Comparison of ENCODE assay signal across 10 cellular contexts in genomic region chr4:37873383-37873782, GRCh38. TPM values are rescaled to one million over a fixed set of nuclear protein-coding genes. Genes with fewer than 3 reads are reported as not detected.
DNase-seq lines count a peak whose midpoint lies in the region; ATAC-seq and TF ChIP-seq lines count a peak whose summit lies in the region.
"Had no signal": no experiment of that assay in that cellular context is flagged by ENCODE, and none has a peak within 500 bp of the region (broad histone marks: within the 10 kb centered on the region; RNA-seq: fewer than 3 reads in every experiment).

No MANE protein-coding gene starts in this region.

- H2BK20ac ChIP-seq in IMR-90 (ENCODE audit: low read depth, low read length) = no peak overlapping the region

- H3K23ac ChIP-seq in IMR-90 (ENCODE audit: low read depth, low read length) = no peak overlapping the region

- no peak overlapping the region for H3K27ac ChIP-seq in IMR-90 (ENCODE audit: insufficient read depth, low read length)
- H3K27ac ChIP-seq in RWPE1 = no peak overlapping the region
- H3K27ac ChIP-seq: coronary artery had no signal

- no TSS peak for BruUV-seq in IMR-90 (replicated peaks; lab: Mats Ljungman, UMichigan)

- H2BK120ac ChIP-seq in IMR-90 (ENCODE audit: low read depth, low read length) = no peak overlapping the region

- H2AK9ac ChIP-seq in IMR-90 (replicated peaks; ENCODE audit: low read depth, low read length, poor library complexity) = no peak overlapping the region

- no peaks in the 10 kb centered on the region for H3K79me1 ChIP-seq in IMR-90 (ENCODE audit: low read depth in 1 of 2, low read length in 2 of 2)

- H3K4ac ChIP-seq in IMR-90 (ENCODE audit: low read depth, low read length) = no peak overlapping the region

- no peaks in the 10 kb centered on the region for H3K4me1 ChIP-seq in IMR-90 (ENCODE audit: control insufficient read depth, insufficient read depth, low read length)
- H3K4me1 ChIP-seq in skeletal muscle satellite cell (ENCODE audit: control insufficient read depth, insufficient read depth, low read length) = peaks cover 38% of the 10 kb centered on the region

- no peak overlapping the region for H3K18ac ChIP-seq in IMR-90 (ENCODE audit: low read depth, low read length)

- no CpG with 5 or more reads among the region's 1 CpG for WGBS in IMR-90 (ENCODE audit: extremely low coverage in 2 of 2, insufficient read length in 1 of 2), 2 experiments

- no peak overlapping the region for H4K91ac ChIP-seq in IMR-90 (ENCODE audit: insufficient read depth, low read depth, low read length)

- dilution Hi-C loops in IMR-90 (cut with HindIII; ENCODE audit: low sequenced_read_pairs, unreplicated experiment) = no loop called here

- no peaks in the 10 kb centered on the region for H4K20me1 ChIP-seq in IMR-90 (ENCODE audit: insufficient read depth, low read length)

- H3K4me3 ChIP-seq in IMR-90 (ENCODE audit: insufficient read depth, low read depth, low read length) = no peak overlapping the region
- no peak overlapping the region for H3K4me3 ChIP-seq in fibroblast of villous mesenchyme (ENCODE audit: low read depth, low read length)
- no peak overlapping the region for H3K4me3 ChIP-seq in skeletal muscle satellite cell (ENCODE audit: low read length)
- H3K4me3 ChIP-seq: coronary artery had no signal

- TF ChIP-seq RAD21 in IMR-90 (IDR thresholded peaks at IDR 0.05; ENCODE audit: low read length) = no peak

- H3K9ac ChIP-seq in IMR-90 (ENCODE audit: low read depth, low read length) = no peak overlapping the region
- H3K9ac ChIP-seq in skeletal muscle satellite cell (ENCODE audit: low read depth, low read length) = peak overlapping the region; percentile 19

- H3K36me3 ChIP-seq in IMR-90 (ENCODE audit: control insufficient read depth, insufficient read depth, low read length) = no peaks in the 10 kb centered on the region
- no peaks in the 10 kb centered on the region for H3K36me3 ChIP-seq in skeletal muscle satellite cell (ENCODE audit: insufficient read depth, low read length)

- H4K8ac ChIP-seq in IMR-90 (ENCODE audit: low read depth in 2 of 2, low read length in 2 of 2) = no peak overlapping the region

- H3K9me1 ChIP-seq in IMR-90 (ENCODE audit: insufficient read depth, low read length) = no peaks in the 10 kb centered on the region

- H4K5ac ChIP-seq in IMR-90 (ENCODE audit: low read depth, low read length) = no peak overlapping the region

- CTCF ChIA-PET in IMR-90 (lab: Yijun Ruan, JAX) = no interaction called here
- CTCF ChIA-PET in RWPE1 (lab: Yijun Ruan, JAX) = no interaction called here

- no peak overlapping the region for H2AK5ac ChIP-seq in IMR-90 (ENCODE audit: low read depth, low read length)

- H3K27me3 ChIP-seq in IMR-90 (ENCODE audit: control insufficient read depth, insufficient read depth, low read length) = no peaks in the 10 kb centered on the region
- H3K27me3 ChIP-seq in skeletal muscle satellite cell (ENCODE audit: control insufficient read depth, insufficient read depth, low read length) = no peaks in the 10 kb centered on the region

- TF ChIP-seq POLR2A in IMR-90 (IDR thresholded peaks at IDR 0.05; ENCODE audit: low read depth, low read length) = no peak

- H3K56ac ChIP-seq in IMR-90 (ENCODE audit: extremely low read depth, insufficient read depth, low read length) = no peak overlapping the region

- in situ Hi-C loops in IMR-90 (cut with MboI; ENCODE audit: low sequenced_read_pairs) = no loop called here

- TF ChIP-seq CTCF in IMR-90 (conservative IDR thresholded peaks at IDR 0.05; ENCODE audit: low read depth, low read length) = no peak
- no peak for TF ChIP-seq CTCF in RWPE1 (conservative IDR thresholded peaks at IDR 0.05; ENCODE audit: low read depth)
- no peak for TF ChIP-seq CTCF in fibroblast of villous mesenchyme (IDR thresholded peaks at IDR 0.05; ENCODE audit: insufficient read depth, low read depth, low read length)

- H3K9me3 ChIP-seq in IMR-90 (ENCODE audit: control insufficient read depth, insufficient read depth, low read length) (no peaks in the 10 kb centered on the region), skeletal muscle satellite cell (replicated peaks; ENCODE audit: low read length) (no peaks in the 10 kb centered on the region)

- intact Hi-C loops in IMR-90 (cut with micrococcal nuclease) = no loop called here

- peak; percentile 69 for ATAC-seq in IMR-90 (ENCODE audit: low read depth)
- ATAC-seq: SK-N-SH treated with all-trans-retinoic acid at 6 μM for 48 hours had no signal

- no peak overlapping the region for H2AFZ ChIP-seq in IMR-90 (replicated peaks; ENCODE audit: low read length, poor library complexity)

- no peak overlapping the region for H2BK5ac ChIP-seq in IMR-90 (ENCODE audit: low read depth, low read length, poor library complexity, severe bottlenecking)

- H3K14ac ChIP-seq in IMR-90 (replicated peaks; ENCODE audit: low read depth, low read length) = no peak overlapping the region

- H3K4me2 ChIP-seq in IMR-90 (ENCODE audit: low read depth, low read length) (no peak overlapping the region), skeletal muscle satellite cell (ENCODE audit: low read length) (peak overlapping the region; percentile 68)

- DNase-seq in IMR-90 = peak; percentile 75
- peak; percentile 68 for DNase-seq in RWPE1 (ENCODE audit: low spot score)
- DNase-seq in fibroblast of villous mesenchyme (ENCODE audit: low read depth) = peak; percentile 72
- DNase-seq in effector CD4-positive, alpha-beta T cell = no peak
- DNase-seq in superior temporal gyrus (ENCODE audit: extremely low spot score) = no peak
- no peak for DNase-seq in activated CD4-positive, alpha-beta T cell treated with anti-CD3 and anti-CD28 coated beads for 4 hours
- DNase-seq: nucleus accumbens had no signal

- POLR2A ChIA-PET in IMR-90 (lab: Charles Lee; ENCODE audit: unreplicated experiment) (no interaction called here), RWPE1 (lab: Yijun Ruan, JAX; ENCODE audit: low non-redundant PET) (no interaction called here)

- H2BK15ac ChIP-seq in IMR-90 (ENCODE audit: low read depth, low read length) = no peak overlapping the region

TF ChIP-seq in IMR-90, 13 proteins besides CTCF, POLR2A, EP300 and RAD21:
- TF ChIP-seq NFE2L2 (IDR thresholded peaks at IDR 0.05; ENCODE audit: low read depth, low read length) (no peak), CEBPB (IDR thresholded peaks at IDR 0.05; ENCODE audit: low read depth, low read length) (peak; percentile 93)

RNA-seq across cellular contexts. Expression of gene TBC1D1, which starts 17.5 kb away (rescaled TPM):
- total RNA-seq in IMR-90 (2012; rRNA removed) (90.3 and 104 TPM in 2 replicates), fibroblast of villous mesenchyme (101 and 112 TPM in 2 replicates)
- polyA plus RNA-seq in IMR-90 (2012; rRNA removed) = 37.0 and 42.4 TPM in 2 replicates
- 33.9 and 44.1 TPM in 2 replicates for polyA plus RNA-seq in IMR-90 (2012; cell fraction: cytosol; rRNA removed)
- 27.6 and 51.4 TPM in 2 replicates for polyA plus RNA-seq in IMR-90 (2012; cell fraction: nucleus; rRNA removed; ENCODE audit: low replicate concordance)
- total RNA-seq in skeletal muscle satellite cell (2012; rRNA removed) = 58.3 and 65.9 TPM in 2 replicates

RNA-seq across cellular contexts. Expression of gene PGM2, which starts 46.9 kb away (rescaled TPM):
- total RNA-seq in IMR-90 (2012; rRNA removed) (26.2 and 32.2 TPM in 2 replicates), fibroblast of villous mesenchyme (25.9 and 28.7 TPM in 2 replicates)
- 15.5 and 18.7 TPM in 2 replicates for polyA plus RNA-seq in IMR-90 (2012; rRNA removed)
- 12.9 and 30.1 TPM in 2 replicates for polyA plus RNA-seq in IMR-90 (2012; cell fraction: cytosol; rRNA removed)
- 9.0 and 20.7 TPM in 2 replicates for polyA plus RNA-seq in IMR-90 (2012; cell fraction: nucleus; rRNA removed; ENCODE audit: low replicate concordance)
- 30.4 and 36.8 TPM in 2 replicates for total RNA-seq in skeletal muscle satellite cell (2012; rRNA removed)

Comparison
In these comparisons a context has a peak if more than half of its experiments do, and no peak if none do; other contexts are left out.
1. DNase-seq: peak in IMR-90 (single experiment), RWPE1 (single experiment) and fibroblast of villous mesenchyme (single experiment); none in effector CD4-positive, alpha-beta T cell (single experiment), superior temporal gyrus (single experiment) and activated CD4-positive, alpha-beta T cell treated with anti-CD3 and anti-CD28 coated beads for 4 hours (0 of 2).